9 cellular contexts compared by ENCODE assay signal in genomic region chr10:122018951-122019413, GRCh38. TPM values are rescaled to one million over a fixed set of nuclear protein-coding genes. Genes with fewer than 3 reads are reported as not detected.
DNase-seq lines count a peak whose midpoint lies in the region; TF ChIP-seq lines count a peak whose summit lies in the region.
"Had no signal": no experiment of that assay in that cellular context is flagged by ENCODE, and none has a peak within 500 bp of the region (broad histone marks: within the 10 kb centered on the region; RNA-seq: fewer than 3 reads in every experiment).

No MANE protein-coding gene starts in this region.

- peak overlapping the region in 1 of 4 donors; percentile 31 for H3K4me3 ChIP-seq in esophagus muscularis mucosa
- peak overlapping the region; percentile 45 to 46 for H3K4me3 ChIP-seq in muscle layer of colon (ENCODE audit: low read depth in 1 of 2, low read length in 2 of 2)

- peak; percentile 35 to 37 for DNase-seq in SHP77 (lab: John Stamatoyannopoulos, UW)
- DNase-seq in SHP77 treated with DMSO at 0.1 percent for 48 hours (lab: John Stamatoyannopoulos, UW) = no peak
- no peak for DNase-seq in esophagus muscularis mucosa (ENCODE audit: extremely low spot score)
- no peak for DNase-seq in activated T-cell treated with anti-CD3 and anti-CD28 coated beads, Interleukin-2, amount 50 U/mL, for 48 hours
- DNase-seq in glomerular visceral epithelial cell (ENCODE audit: extremely low spot score) = no peak
- DNase-seq in hypothalamus (lab: John Stamatoyannopoulos, UW) = no peak
- DNase-seq in 8988T = no peak
- DNase-seq: activated T-cell treated with anti-CD3 and anti-CD28 coated beads, Interleukin-2, amount 50 U/mL, for 1 hour had no signal

- H3K9ac ChIP-seq in muscle layer of colon (ENCODE audit: low read length) = peak overlapping the region; percentile 13

- no peak for TF ChIP-seq EP300 in esophagus muscularis mucosa (IDR thresholded peaks at IDR 0.05)

- H3K9me3 ChIP-seq in esophagus muscularis mucosa = no peaks in the 10 kb centered on the region
- H3K9me3 ChIP-seq in muscle layer of colon (ENCODE audit: low read length) = no peaks in the 10 kb centered on the region

- H3K27ac ChIP-seq in esophagus muscularis mucosa (replicated peaks in 1 of 4) (peak overlapping the region; percentile 63 to 88 (median 85)), muscle layer of colon (ENCODE audit: low read depth, low read length) (peak overlapping the region; percentile 81)

- intact Hi-C loops in esophagus muscularis mucosa (cut with DNase I) = no loop called here

- TF ChIP-seq CTCF in esophagus muscularis mucosa (IDR thresholded peaks at IDR 0.05) = no peak

- whole genome bisulfite sequencing in esophagus muscularis mucosa = 86% methylated on average over 16 of the region's 16 CpGs

- TF ChIP-seq POLR2A in esophagus muscularis mucosa (IDR thresholded peaks at IDR 0.05; ENCODE audit: low read depth) = no peak

- H3K4me1 ChIP-seq in esophagus muscularis mucosa (peaks cover 5 to 41% (median 31%) of the 10 kb centered on the region in 4 donors), muscle layer of colon (ENCODE audit: insufficient read depth, low read length) (peaks cover 26% of the 10 kb centered on the region)

- peaks cover 0 to 12% (median 0%) of the 10 kb centered on the region in 4 donors for H3K36me3 ChIP-seq in esophagus muscularis mucosa
- no peaks in the 10 kb centered on the region for H3K36me3 ChIP-seq in muscle layer of colon (ENCODE audit: insufficient read depth, low read length)

- no peaks in the 10 kb centered on the region for H3K27me3 ChIP-seq in esophagus muscularis mucosa
- no peaks in the 10 kb centered on the region for H3K27me3 ChIP-seq in muscle layer of colon (ENCODE audit: control insufficient read depth in 1 of 2, insufficient read depth in 2 of 2, low read length in 2 of 2)

RNA-seq across cellular contexts. Expression of gene TACC2, which starts 30.0 kb away (rescaled TPM):
- 10 to 100 TPM; 53.7 to 99.4 (median 75.6) TPM for total RNA-seq in esophagus muscularis mucosa

RNA-seq across cellular contexts. Expression of gene NSMCE4A, which starts 44.0 kb away (rescaled TPM):
- 10 to 100 TPM; 63.9 to 96.8 (median 82.0) TPM for total RNA-seq in esophagus muscularis mucosa

Comparison
In these comparisons a context has a peak if more than half of its experiments do, and no peak if none do; other contexts are left out.
1. DNase-seq: peak in SHP77 (2 of 2); none in SHP77 treated with DMSO at 0.1 percent for 48 hours (single experiment), esophagus muscularis mucosa (single experiment), activated T-cell treated with anti-CD3 and anti-CD28 coated beads, Interleukin-2, amount 50 U/mL, for 48 hours (0 of 2), glomerular visceral epithelial cell (single experiment), hypothalamus (0 of 51) and 8988T (single experiment).